Comparison of ENCODE assay signal across 8 cellular contexts in the genomic region with DNA sequence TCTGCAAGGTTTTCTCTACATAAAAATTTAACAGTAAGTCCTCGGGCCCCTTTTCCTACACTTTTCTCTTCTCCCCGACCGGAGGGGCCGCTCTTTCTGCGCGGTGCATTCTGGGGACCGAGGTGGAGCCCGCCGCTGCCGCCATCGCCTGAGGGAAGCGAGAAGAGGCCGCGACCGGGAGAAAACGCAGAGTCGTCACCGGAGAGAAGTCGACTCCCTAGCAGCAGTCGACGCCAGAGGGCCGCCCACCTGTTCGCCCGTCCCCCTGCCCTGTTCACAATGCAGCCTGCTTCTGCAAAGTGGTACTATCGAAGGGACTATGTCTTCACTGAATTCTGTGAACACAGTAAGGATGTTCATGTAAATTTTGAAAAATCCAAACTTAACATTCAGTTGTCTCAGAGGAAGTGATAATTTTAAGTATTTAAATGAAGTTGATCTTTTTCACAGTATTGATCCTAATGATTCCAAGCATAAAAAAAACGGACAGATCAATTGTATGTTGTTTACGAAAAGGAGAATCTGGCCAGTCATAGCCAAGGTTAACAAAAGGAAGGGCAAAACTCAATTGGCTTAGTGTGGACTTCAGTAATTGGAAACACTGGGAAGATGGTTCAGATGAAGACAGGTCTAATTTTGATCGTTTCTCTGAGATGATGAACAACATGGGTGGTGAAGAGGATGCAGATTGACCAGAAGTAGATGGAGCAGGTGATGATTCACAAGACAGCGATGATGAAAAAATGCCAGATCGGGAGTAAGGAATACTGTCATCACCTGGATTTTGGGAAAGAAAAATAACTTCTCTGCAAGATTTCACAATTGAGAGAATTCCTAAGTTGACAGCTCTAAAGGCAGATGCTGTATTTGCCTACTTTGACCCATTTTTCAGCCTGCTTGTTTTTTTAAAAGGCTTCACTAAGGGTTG. TPM values are rescaled to one million over a fixed set of nuclear protein-coding genes. Genes with fewer than 3 reads are reported as not detected.
A peak's percentile ranks its signal among the peaks of the same experiment; 100 is the strongest.
DNase-seq lines count a peak whose midpoint lies in the region; ATAC-seq, FAIRE-seq and TF ChIP-seq lines count a peak whose summit lies in the region.

No MANE protein-coding gene starts in this region.

- H3K9me3 ChIP-seq in endothelial cell of umbilical vein (replicated peaks; ENCODE audit: control insufficient read depth, insufficient read depth, low read length) (no peaks in the 10 kb centered on the region), subcutaneous abdominal adipose tissue (ENCODE audit: control insufficient read depth in 5 of 5, low read length in 5 of 5) (no peaks in the 10 kb centered on the region), osteoblast (ENCODE audit: low read depth, low read length) (no peaks in the 10 kb centered on the region)

- H2AFZ ChIP-seq in endothelial cell of umbilical vein (ENCODE audit: low read depth, low read length): peak overlapping the region; percentile 53
- no peak overlapping the region for H2AFZ ChIP-seq in osteoblast (ENCODE audit: low read length)

- TF ChIP-seq CTCF in endothelial cell of umbilical vein (IDR thresholded peaks at IDR 0.05; ENCODE audit: extremely low read depth in 1 of 2, insufficient read depth in 1 of 2, low read depth in 1 of 2, low read length in 2 of 2) (no peak), osteoblast (IDR thresholded peaks at IDR 0.05; ENCODE audit: extremely low read depth, low read depth, low read length) (no peak)

- peak overlapping the region in 2 of 3 experiments; percentile 13 to 16 for H3K4me3 ChIP-seq in endothelial cell of umbilical vein (replicated peaks in 1 of 3; ENCODE audit: insufficient read depth in 1 of 3, low read depth in 1 of 3, low read length in 3 of 3)
- peak overlapping the region; percentile 41 to 63 (median 43) for H3K4me3 ChIP-seq in subcutaneous abdominal adipose tissue (ENCODE audit: low read depth in 1 of 5, low read length in 5 of 5)
- H3K4me3 ChIP-seq in osteoblast (ENCODE audit: insufficient read depth, low read length): no peak overlapping the region

- CTCF ChIA-PET in endothelial cell of umbilical vein (lab: Charles Lee): interaction anchor here (0.7 to 1.2 kb wide), 2 partner anchors 13 to 31 kb away, joined by 3 read pairs; no protein-coding TSS in a partner anchor

- H3K79me2 ChIP-seq in endothelial cell of umbilical vein (ENCODE audit: control insufficient read depth, insufficient read depth, low read length) (peaks cover 18% of the 10 kb centered on the region), osteoblast (ENCODE audit: insufficient read depth, low read length) (peaks cover 19% of the 10 kb centered on the region)

- H3K27me3 ChIP-seq in endothelial cell of umbilical vein (ENCODE audit: control insufficient read depth in 2 of 2, insufficient read depth in 2 of 2, low read length in 2 of 2): no peaks in the 10 kb centered on the region
- H3K27me3 ChIP-seq in subcutaneous abdominal adipose tissue (ENCODE audit: control insufficient read depth in 5 of 5, insufficient read depth in 4 of 5, low read length in 5 of 5): no peaks in the 10 kb centered on the region
- no peaks in the 10 kb centered on the region for H3K27me3 ChIP-seq in osteoblast (ENCODE audit: insufficient read depth, low read length)

- no peak overlapping the region for H3K27ac ChIP-seq in endothelial cell of umbilical vein (ENCODE audit: insufficient read depth, low read depth, low read length)
- H3K27ac ChIP-seq in subcutaneous abdominal adipose tissue (ENCODE audit: low read depth, low read length): no peak overlapping the region
- H3K27ac ChIP-seq in osteoblast (ENCODE audit: low read depth, low read length): no peak overlapping the region

- peaks cover 3% of the 10 kb centered on the region for H4K20me1 ChIP-seq in endothelial cell of umbilical vein (replicated peaks; ENCODE audit: control insufficient read depth, extremely low read depth, insufficient read depth, low read length)
- H4K20me1 ChIP-seq in osteoblast (ENCODE audit: insufficient read depth, low read length): peaks cover 54% of the 10 kb centered on the region

- DNase-seq in GM19240 (ENCODE audit: insufficient read length, low spot score) (peak; percentile 15), endothelial cell of umbilical vein (ENCODE audit: low read depth, low spot score) (peak; percentile 54), occipital lobe (lab: John Stamatoyannopoulos, UW) (peak; percentile 23), NCI-H2171 treated with DMSO at 0.1 percent for 48 hours (lab: John Stamatoyannopoulos, UW) (no peak), osteoblast (ENCODE audit: insufficient read length, low spot score, missing footprints) (no peak)
- DNase-seq in activated CD8-positive, alpha-beta memory T cell treated with anti-CD3 and anti-CD28 coated beads, Interleukin-2, amount 50 U/mL, for 4 hours: peak; percentile 65

- intact Hi-C loops in endothelial cell of umbilical vein (cut with micrococcal nuclease): no loop called here

- H3K9ac ChIP-seq in endothelial cell of umbilical vein (replicated peaks; ENCODE audit: extremely low read depth, insufficient read depth, low read length) (no peak overlapping the region), subcutaneous abdominal adipose tissue (ENCODE audit: low read length in 5 of 5) (peak overlapping the region in 3 of 5 donors; percentile 3 to 57 (median 34))

- H3K36me3 ChIP-seq in endothelial cell of umbilical vein (ENCODE audit: control insufficient read depth in 2 of 2, extremely low read depth in 1 of 2, insufficient read depth in 2 of 2, low read length in 2 of 2) (no peaks in the 10 kb centered on the region), subcutaneous abdominal adipose tissue (ENCODE audit: control insufficient read depth in 5 of 5, insufficient read depth in 5 of 5, low read length in 5 of 5) (no peaks in the 10 kb centered on the region), osteoblast (ENCODE audit: insufficient read depth, low read length) (no peaks in the 10 kb centered on the region)

- dilution Hi-C loops in endothelial cell of umbilical vein (cut with MboI; ENCODE audit: extremely low pct_ligation_motif_present, low sequenced_read_pairs): no loop called here

- FAIRE-seq in endothelial cell of umbilical vein (lab: Jason Lieb, UNC): no peak

- peak overlapping the region; percentile 41 for H3K4me2 ChIP-seq in endothelial cell of umbilical vein (ENCODE audit: insufficient read depth, low read length)
- H3K4me2 ChIP-seq in osteoblast (ENCODE audit: insufficient read depth, low read length): no peak overlapping the region

- BruUV-seq in endothelial cell of umbilical vein (replicated peaks; lab: Mats Ljungman, UMichigan): no TSS peak

- H3K4me1 ChIP-seq in endothelial cell of umbilical vein (ENCODE audit: control insufficient read depth, extremely low read depth, insufficient read depth, low read length): peaks cover 18% of the 10 kb centered on the region
- H3K4me1 ChIP-seq in subcutaneous abdominal adipose tissue (ENCODE audit: control insufficient read depth in 5 of 5, insufficient read depth in 5 of 5, low read length in 5 of 5): peaks cover 0 to 23% (median 10%) of the 10 kb centered on the region in 5 donors
- peaks cover 10% of the 10 kb centered on the region for H3K4me1 ChIP-seq in osteoblast (ENCODE audit: insufficient read depth, low read length)

- TF ChIP-seq POLR2A in endothelial cell of umbilical vein (IDR thresholded peaks at IDR 0.05; ENCODE audit: low read depth, low read length): no peak

- POLR2A ChIA-PET in endothelial cell of umbilical vein (lab: Charles Lee): no interaction called here

- ATAC-seq in HG02840 (IDR thresholded peaks at IDR 0.05; ENCODE audit: low FRiP score, unreplicated experiment): no peak

- H3K9me1 ChIP-seq in endothelial cell of umbilical vein (replicated peaks; ENCODE audit: control insufficient read depth, extremely low read depth, insufficient read depth, low read length): no peaks in the 10 kb centered on the region

TF ChIP-seq in endothelial cell of umbilical vein, 7 proteins besides CTCF, POLR2A, EP300 and RAD21:
- no peak for TF ChIP-seq MYC (IDR thresholded peaks at IDR 0.05; ENCODE audit: low read depth, low read length)
- no peak for TF ChIP-seq EZH2 (IDR thresholded peaks at IDR 0.05; ENCODE audit: borderline replicate concordance, low read depth, low read length, severe bottlenecking)
- no peak for TF ChIP-seq POLR2AphosphoS5 (IDR thresholded peaks at IDR 0.05; ENCODE audit: insufficient read depth, low read depth, low read length)
- TF ChIP-seq JUN (IDR thresholded peaks at IDR 0.05; ENCODE audit: borderline replicate concordance, insufficient read depth, insufficient read length, low read depth): no peak
- no peak for TF ChIP-seq GATA2 (IDR thresholded peaks at IDR 0.05; ENCODE audit: insufficient read depth, insufficient read length, low read depth, low read length)
- TF ChIP-seq FOS (IDR thresholded peaks at IDR 0.05; ENCODE audit: borderline replicate concordance, insufficient read depth, low read length): no peak
- TF ChIP-seq, protein P1, sequence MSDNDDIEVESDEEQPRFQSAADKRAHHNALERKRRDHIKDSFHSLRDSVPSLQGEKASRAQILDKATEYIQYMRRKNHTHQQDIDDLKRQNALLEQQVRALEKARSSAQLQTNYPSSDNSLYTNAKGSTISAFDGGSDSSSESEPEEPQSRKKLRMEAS (IDR thresholded peaks at IDR 0.05; ENCODE audit: insufficient read depth, insufficient read length): no peak

RNA-seq across cellular contexts. Expression of a gene that starts 55.8 kb away (rescaled TPM):
- total RNA-seq in endothelial cell of umbilical vein: 30.6 and 33.8 TPM in 2 replicates
- polyA plus RNA-seq in endothelial cell of umbilical vein: 5.2 and 6.1 TPM in 2 replicates
- polyA plus RNA-seq in endothelial cell of umbilical vein (2011; cell fraction: cytosol; rRNA removed): 7.0 and 7.3 TPM in 2 replicates
- polyA plus RNA-seq in endothelial cell of umbilical vein (2011; cell fraction: nucleus; rRNA removed): 15.2 and 16.0 TPM in 2 replicates
- 14.5 and 16.9 TPM in 2 replicates for polyA plus RNA-seq in endothelial cell of umbilical vein (2012)
- polyA minus RNA-seq in endothelial cell of umbilical vein: 18.7 and 20.8 TPM in 2 replicates
- polyA minus RNA-seq in endothelial cell of umbilical vein (2011; cell fraction: cytosol; rRNA and poly(A)+ RNA removed): 14.2 TPM
- 19.4 and 27.7 TPM in 2 replicates for polyA minus RNA-seq in endothelial cell of umbilical vein (2011; cell fraction: nucleus; rRNA and poly(A)+ RNA removed)
- total RNA-seq in occipital lobe: 4.7 TPM
- 13.0 and 15.0 TPM in 2 replicates for total RNA-seq in osteoblast

Comparison
In these comparisons a context has a peak if more than half of its experiments do, and no peak if none do; other contexts are left out.
1. DNase-seq: peak in GM19240 (single experiment), activated CD8-positive, alpha-beta memory T cell treated with anti-CD3 and anti-CD28 coated beads, Interleukin-2, amount 50 U/mL, for 4 hours (single experiment), endothelial cell of umbilical vein (single experiment) and occipital lobe (single experiment); none in NCI-H2171 treated with DMSO at 0.1 percent for 48 hours (single experiment) and osteoblast (single experiment).